11 cellular contexts compared by ENCODE assay signal in genomic region chr2:108377411-108377810, GRCh38. TPM values are rescaled to one million over a fixed set of nuclear protein-coding genes. Genes with fewer than 3 reads are reported as not detected.
DNase-seq lines count a peak whose midpoint lies in the region; ATAC-seq and TF ChIP-seq lines count a peak whose summit lies in the region.
"Had no signal": no experiment of that assay in that cellular context is flagged by ENCODE, and none has a peak within 500 bp of the region (broad histone marks: within the 10 kb centered on the region; RNA-seq: fewer than 3 reads in every experiment).

No MANE protein-coding gene starts in this region.

- H3K4me3 ChIP-seq in coronary artery (peak overlapping the region; percentile 65), left lung (peak overlapping the region; percentile 16 to 34), gastrocnemius medialis (peak overlapping the region; percentile 43 to 47 (median 44))

- H3K36me3 ChIP-seq in left lung (no peaks in the 10 kb centered on the region), gastrocnemius medialis (no peaks in the 10 kb centered on the region)

- H3K9me3 ChIP-seq in left lung (no peaks in the 10 kb centered on the region), gastrocnemius medialis (no peaks in the 10 kb centered on the region)

- in situ Hi-C loops in gastrocnemius medialis (cut with MboI; ENCODE audit: low sequenced_read_pairs in 4 of 4), result no loop called here

- peak overlapping the region; percentile 62 to 77 for H3K27ac ChIP-seq in coronary artery
- H3K27ac ChIP-seq in left lung, result peak overlapping the region; percentile 74
- H3K27ac ChIP-seq in gastrocnemius medialis, result peak overlapping the region; percentile 64 to 71 (median 69)

- TF ChIP-seq CTCF in coronary artery (IDR thresholded peaks at IDR 0.05) (no peak), left lung (IDR thresholded peaks at IDR 0.05) (no peak), gastrocnemius medialis (IDR thresholded peaks at IDR 0.05 in 4 of 5, conservative IDR thresholded peaks at IDR 0.05 in 1 of 5) (no peak)

- DNase-seq in coronary artery (ENCODE audit: low spot score), result no peak
- DNase-seq in left lung, result no peak
- DNase-seq in gastrocnemius medialis, result no peak
- DNase-seq in stimulated activated CD4-positive, alpha-beta T cell treated with anti-CD3 and anti-CD28 coated beads, Interleukin-1b, Interleukin-23, amount 100 ng/mL, for 48 hours, result no peak
- DNase-seq in NCI-H82 (lab: John Stamatoyannopoulos, UW), result no peak
- no peak for DNase-seq in AG08396 (ENCODE audit: low spot score)
- DNase-seq: activated CD4-positive, alpha-beta memory T cell treated with anti-CD3 and anti-CD28 coated beads, Interleukin-2, amount 10 ng/mL, durations not matched to agents 7 days and 5 days; CD4-positive, alpha-beta T cell had no signal

- H3K4me1 ChIP-seq in left lung (peaks cover 2 to 14% of the 10 kb centered on the region in 2 donors), gastrocnemius medialis (no peaks in the 10 kb centered on the region)

- H3K27me3 ChIP-seq in left lung (no peaks in the 10 kb centered on the region), gastrocnemius medialis (no peaks in the 10 kb centered on the region)

- ATAC-seq in GM18511 (IDR thresholded peaks at IDR 0.05; ENCODE audit: unreplicated experiment) (peak; percentile 26), left lung (peak; percentile 32), gastrocnemius medialis (no peak), HG02840 (IDR thresholded peaks at IDR 0.05; ENCODE audit: low FRiP score, unreplicated experiment) (no peak)

- intact Hi-C loops in left lung (cut with DNase I) (no loop called here), gastrocnemius medialis (cut with DNase I; ENCODE audit: low total_unique reads) (no loop called here)

- TF ChIP-seq POLR2A in gastrocnemius medialis (IDR thresholded peaks at IDR 0.05), result no peak

RNA-seq across cellular contexts. Expression of gene SULT1C4, which starts 0.3 kb away (rescaled TPM):
- total RNA-seq in left lung (1 to 10 TPM; 3.6 to 8.8 TPM), gastrocnemius medialis (1 to 10 TPM in 3 of 4 donors, under 1 TPM in 1; 0.61 to 3.3 (median 2.4) TPM)
- total RNA-seq: activated CD4-positive, alpha-beta memory T cell treated with anti-CD3 and anti-CD28 coated beads, Interleukin-2, amount 10 ng/mL, durations not matched to agents 7 days and 5 days; CD4-positive, alpha-beta T cell; SK-MEL-5 had no signal

Comparison
In these comparisons a context has a peak if more than half of its experiments do, and no peak if none do; other contexts are left out.
1. ATAC-seq: peak in GM18511 (single experiment) and left lung (single experiment); none in gastrocnemius medialis (0 of 2) and HG02840 (single experiment).
2. Peak in every context shown above with its lines, with median percentiles within 50 percentile points of each other: H3K27ac ChIP-seq and H3K4me3 ChIP-seq.